14 cellular contexts compared by ENCODE assay signal in the genomic region with DNA sequence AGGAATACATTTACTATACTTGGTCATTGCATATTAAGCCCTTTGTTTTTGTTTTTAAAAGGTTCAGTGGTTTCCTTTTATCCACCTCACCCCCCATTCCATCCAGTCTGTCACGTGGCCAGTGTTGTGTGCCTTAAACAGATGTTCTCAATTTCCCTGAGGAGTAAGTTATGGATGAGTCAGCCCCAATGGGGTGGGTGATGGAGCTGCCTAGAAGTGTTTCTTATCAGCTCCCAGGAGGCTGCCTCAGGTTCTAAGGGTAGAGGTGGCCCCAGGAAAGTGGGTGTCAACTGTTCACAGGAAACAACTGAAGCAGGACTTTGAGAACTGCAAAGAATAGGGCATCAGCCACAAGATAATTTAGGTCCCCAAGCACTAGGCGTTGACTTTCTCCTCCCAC. TPM values are rescaled to one million over a fixed set of nuclear protein-coding genes. Genes with fewer than 3 reads are reported as not detected.
A peak's percentile ranks its signal among the peaks of the same experiment; 100 is the strongest.
DNase-seq lines count a peak whose midpoint lies in the region; ATAC-seq and TF ChIP-seq lines count a peak whose summit lies in the region.
"Had no signal": no experiment of that assay in that cellular context is flagged by ENCODE, and none has a peak within 500 bp of the region (broad histone marks: within the 10 kb centered on the region; RNA-seq: fewer than 3 reads in every experiment).

No MANE protein-coding gene starts in this region.

- no peaks in the 10 kb centered on the region for H3K27me3 ChIP-seq in testis
- H3K27me3 ChIP-seq: heart left ventricle had no signal

- peaks cover 58% of the 10 kb centered on the region for H3K4me1 Mint-ChIP-seq in chondrocyte (ENCODE audit: low read depth)
- peaks cover 59% of the 10 kb centered on the region for H3K4me1 Mint-ChIP-seq in osteocyte (ENCODE audit: unreplicated experiment)
- H3K4me1 Mint-ChIP-seq: stimulated activated effector memory CD8-positive, alpha-beta T cell treated with anti-CD3 and anti-CD28 coated beads, Interleukin-12 subunit alpha, Interleukin-12 subunit beta, amount 100 ng/mL, for 72 hours had no signal

- H3K4me3 ChIP-seq in testis, result no peak overlapping the region
- H3K4me3 ChIP-seq: heart left ventricle had no signal

- no peaks in the 10 kb centered on the region for H3K36me3 ChIP-seq in testis (ENCODE audit: low read depth, missing control alignments)
- H3K36me3 ChIP-seq: heart left ventricle had no signal

- no peak overlapping the region for H3K27ac ChIP-seq in testis
- H3K27ac ChIP-seq: heart left ventricle had no signal

- TF ChIP-seq CTCF in chondrocyte (IDR thresholded peaks at IDR 0.05), result no peak
- no peak for TF ChIP-seq CTCF in osteocyte (IDR thresholded peaks at IDR 0.05)
- no peak for TF ChIP-seq CTCF in testis (IDR thresholded peaks at IDR 0.05)

- H3K9me3 ChIP-seq in testis, result no peaks in the 10 kb centered on the region
- H3K9me3 ChIP-seq: heart left ventricle had no signal

- intact Hi-C loops in testis (cut with DNase I; ENCODE audit: low total_unique reads), result no loop called here

- H3K27me3 Mint-ChIP-seq in chondrocyte (ENCODE audit: low read depth), result no peaks in the 10 kb centered on the region
- H3K27me3 Mint-ChIP-seq in osteocyte (ENCODE audit: unreplicated experiment), result no peaks in the 10 kb centered on the region
- H3K27me3 Mint-ChIP-seq: progenitor cell of endocrine pancreas had no signal

- H3K4me3 Mint-ChIP-seq in chondrocyte (ENCODE audit: unreplicated experiment) (no peak overlapping the region), osteocyte (ENCODE audit: unreplicated experiment) (no peak overlapping the region)
- H3K4me3 Mint-ChIP-seq: stimulated activated effector memory CD8-positive, alpha-beta T cell treated with anti-CD3 and anti-CD28 coated beads, Interleukin-12 subunit alpha, Interleukin-12 subunit beta, amount 100 ng/mL, for 72 hours had no signal

- ATAC-seq in GM21825 (IDR thresholded peaks at IDR 0.05; ENCODE audit: unreplicated experiment), result no peak
- ATAC-seq: stimulated activated effector memory CD8-positive, alpha-beta T cell treated with anti-CD3 and anti-CD28 coated beads, Interleukin-12 subunit alpha, Interleukin-12 subunit beta, amount 100 ng/mL, for 72 hours had no signal

- 54 to 63% methylated on average over 2 of the region's 2 CpGs for whole genome bisulfite sequencing in testis, 2 donors

- DNase-seq in EH (ENCODE audit: low read depth) (peak; percentile 96), NCI-H2107 (lab: John Stamatoyannopoulos, UW) (peak; percentile 12), chondrocyte (ENCODE audit: low spot score) (no peak), osteocyte (ENCODE audit: extremely low spot score, unreplicated experiment) (no peak), testis (no peak), NCI-H2081 (lab: John Stamatoyannopoulos, UW) (no peak), NCI-H345 treated with DMSO at 0.1 percent for 48 hours (lab: John Stamatoyannopoulos, UW; ENCODE audit: unreplicated experiment) (no peak)
- DNase-seq: activated effector memory CD4-positive, alpha-beta T cell treated with anti-CD3 and anti-CD28 coated beads, Interleukin-2, amount 50 U/mL, for 16 hours; MV-4-11 had no signal

- peak overlapping the region; percentile 9 for H3K27ac Mint-ChIP-seq in chondrocyte (ENCODE audit: unreplicated experiment)
- H3K27ac Mint-ChIP-seq in osteocyte (ENCODE audit: unreplicated experiment), result peak overlapping the region; percentile 76
- H3K27ac Mint-ChIP-seq: progenitor cell of endocrine pancreas; stimulated activated effector memory CD8-positive, alpha-beta T cell treated with anti-CD3 and anti-CD28 coated beads, Interleukin-12 subunit alpha, Interleukin-12 subunit beta, amount 100 ng/mL, for 72 hours had no signal

- TF ChIP-seq POLR2A in testis (IDR thresholded peaks at IDR 0.05), result no peak

- no peaks in the 10 kb centered on the region for H3K36me3 Mint-ChIP-seq in chondrocyte (ENCODE audit: low read depth)
- no peaks in the 10 kb centered on the region for H3K36me3 Mint-ChIP-seq in osteocyte (ENCODE audit: unreplicated experiment)
- H3K36me3 Mint-ChIP-seq: stimulated activated effector memory CD8-positive, alpha-beta T cell treated with anti-CD3 and anti-CD28 coated beads, Interleukin-12 subunit alpha, Interleukin-12 subunit beta, amount 100 ng/mL, for 72 hours had no signal

- H3K4me1 ChIP-seq in testis, result no peaks in the 10 kb centered on the region

- H3K9me3 Mint-ChIP-seq in chondrocyte (ENCODE audit: low read depth) (no peaks in the 10 kb centered on the region), osteocyte (ENCODE audit: unreplicated experiment) (no peaks in the 10 kb centered on the region)
- H3K9me3 Mint-ChIP-seq: stimulated activated effector memory CD8-positive, alpha-beta T cell treated with anti-CD3 and anti-CD28 coated beads, Interleukin-12 subunit alpha, Interleukin-12 subunit beta, amount 100 ng/mL, for 72 hours had no signal

RNA-seq across cellular contexts. Expression of gene ACTBL2, which starts 41.1 kb away (rescaled TPM):
- total RNA-seq in chondrocyte (0.10 TPM in 1 of 3 replicates, not detected in the others), osteocyte (not detected in 2 replicates), testis (under 1 TPM in 1 of 2 donors, not detected in 1; 0.16 TPM)
- polyA plus RNA-seq in testis (ENCODE audit: insufficient read depth, low read depth, low replicate concordance), result 0.15 TPM
- total RNA-seq: progenitor cell of endocrine pancreas; T-helper 2 cell treated with Interferon-gamma antibody and Interleukin-4, amounts not matched to agents 100 ng/mL and 5 ng/mL, for 36 hours had no signal
- polyA plus RNA-seq: heart left ventricle had no signal

Comparison
In these comparisons a context has a peak if more than half of its experiments do, and no peak if none do; other contexts are left out.
1. DNase-seq: peak in EH (single experiment) and NCI-H2107 (single experiment); none in chondrocyte (single experiment), osteocyte (single experiment), testis (single experiment), NCI-H2081 (0 of 2) and NCI-H345 treated with DMSO at 0.1 percent for 48 hours (single experiment).